Comparison of ENCODE assay signal across 15 cellular contexts in genomic region chr22:38191115-38191514, GRCh38. TPM values are rescaled to one million over a fixed set of nuclear protein-coding genes. Genes with fewer than 3 reads are reported as not detected.
DNase-seq lines count a peak whose midpoint lies in the region; TF ChIP-seq lines count a peak whose summit lies in the region.
"Had no signal": no experiment of that assay in that cellular context is flagged by ENCODE, and none has a peak within 500 bp of the region (broad histone marks: within the 10 kb centered on the region; RNA-seq: fewer than 3 reads in every experiment).

No MANE protein-coding gene starts in this region.

- H3K4me1 ChIP-seq in adipocyte (ENCODE audit: control insufficient read depth, insufficient read depth, low read length) (peaks cover 49% of the 10 kb centered on the region), endodermal cell (ENCODE audit: control insufficient read depth, insufficient read depth, low read length) (no peaks in the 10 kb centered on the region), neuronal stem cell (ENCODE audit: control insufficient read depth in 2 of 2, insufficient read depth in 1 of 2, low read depth in 1 of 2, low read length in 2 of 2) (peaks cover 2 to 3% of the 10 kb centered on the region in 2 donors)

- H3K4me3 ChIP-seq in adipocyte (ENCODE audit: low read length), result peak overlapping the region; percentile 21
- no peak overlapping the region for H3K4me3 ChIP-seq in endodermal cell (ENCODE audit: low read length)
- H3K4me3 ChIP-seq in neuronal stem cell (ENCODE audit: low read length in 2 of 2), result no peak overlapping the region
- H3K4me3 ChIP-seq: BLaER1 treated with 17β-estradiol and CSF1 and Interleukin-3, amounts not matched to agents 10 nM and 100 nM had no signal

- no peaks in the 10 kb centered on the region for H3K9me3 ChIP-seq in adipocyte (ENCODE audit: control insufficient read depth, low read length)
- H3K9me3 ChIP-seq in endodermal cell (ENCODE audit: control insufficient read depth, low read length), result no peaks in the 10 kb centered on the region
- no peaks in the 10 kb centered on the region for H3K9me3 ChIP-seq in neuronal stem cell (replicated peaks in 1 of 2; ENCODE audit: control insufficient read depth in 2 of 2, insufficient read depth in 1 of 2, low read depth in 1 of 2, low read length in 2 of 2)
- H3K9me3 ChIP-seq: BLaER1 treated with 17β-estradiol and CSF1 and Interleukin-3, amounts not matched to agents 10 nM and 100 nM had no signal

- H3K14ac ChIP-seq in neuronal stem cell (ENCODE audit: low read length), result no peak overlapping the region

- H3K9ac ChIP-seq in adipocyte (ENCODE audit: low read length), result no peak overlapping the region
- H3K9ac ChIP-seq in endodermal cell (ENCODE audit: extremely low read depth, low read length, poor library complexity, severe bottlenecking), result no peak overlapping the region
- peak overlapping the region; percentile 16 for H3K9ac ChIP-seq in neuronal stem cell (ENCODE audit: low read depth, low read length, poor library complexity)

- H3K27me3 ChIP-seq in adipocyte (replicated peaks; ENCODE audit: control insufficient read depth, insufficient read depth, low read length) (no peaks in the 10 kb centered on the region), endodermal cell (ENCODE audit: control insufficient read depth, insufficient read depth, low read length, poor library complexity, severe bottlenecking) (no peaks in the 10 kb centered on the region), neuronal stem cell (ENCODE audit: control insufficient read depth in 3 of 3, insufficient read depth in 3 of 3, low read depth in 1 of 3, low read length in 3 of 3) (no peaks in the 10 kb centered on the region)
- H3K27me3 ChIP-seq: BLaER1 treated with 17β-estradiol and CSF1 and Interleukin-3, amounts not matched to agents 10 nM and 100 nM had no signal

- WGBS in endodermal cell (ENCODE audit: insufficient coverage in 1 of 2, insufficient read length in 1 of 2), 2 experiments, result 89 to 90% methylated on average over 13 to 14 of the region's 14 CpGs
- WGBS in neuronal stem cell (ENCODE audit: extremely low coverage in 2 of 2, insufficient read length in 2 of 2, insufficient replicate concordance in 1 of 2), 2 donors, result no CpG with 5 or more reads among the region's 14 CpGs

- DNase-seq in adipocyte (ENCODE audit: low read depth) (no peak), endodermal cell (no peak), neuronal stem cell (ENCODE audit: low spot score) (no peak), Kasumi-1 (lab: John Stamatoyannopoulos, UW) (no peak), cerebellar cortex (ENCODE audit: low spot score) (no peak)
- DNase-seq in stimulated activated CD4-positive, alpha-beta T cell treated with anti-CD3 and anti-CD28 coated beads, Interleukin-1b, Interleukin-23, amount 100 ng/mL, for 48 hours, result no peak
- DNase-seq: Calu3; CD8-positive, alpha-beta T cell; DMS79 treated with DMSO at 0.1 percent for 48 hours; GF-D8; GOT3; H7; HFFc6 had no signal

- no peak for TF ChIP-seq CTCF in endodermal cell (conservative IDR thresholded peaks at IDR 0.05)

- no peak overlapping the region for H2BK15ac ChIP-seq in neuronal stem cell (ENCODE audit: low read length)

- H2BK12ac ChIP-seq in neuronal stem cell (ENCODE audit: low read length), result no peak overlapping the region

- H2AFZ ChIP-seq in neuronal stem cell (ENCODE audit: low read length), result no peak overlapping the region

- H3K4me2 ChIP-seq in neuronal stem cell (ENCODE audit: insufficient read depth, low read length, poor library complexity, severe bottlenecking), result no peak overlapping the region

- peaks cover 24% of the 10 kb centered on the region for H3K27me3 Mint-ChIP-seq in endodermal cell (ENCODE audit: insufficient read depth)

- H3K27ac ChIP-seq in endodermal cell (ENCODE audit: low read depth, low read length) (peak overlapping the region; percentile 38), neuronal stem cell (replicated peaks; ENCODE audit: low read length) (no peak overlapping the region)

- H3K4me3 Mint-ChIP-seq in endodermal cell, result no peak overlapping the region
- H3K4me3 Mint-ChIP-seq: B cell; CD8-positive, alpha-beta T cell had no signal

- H3K9me3 Mint-ChIP-seq in endodermal cell, result peaks cover 8% of the 10 kb centered on the region
- H3K9me3 Mint-ChIP-seq: CD8-positive, alpha-beta T cell; HFFc6 had no signal

- no peak overlapping the region for H2AK5ac ChIP-seq in neuronal stem cell (ENCODE audit: low read depth, low read length)

- H4K91ac ChIP-seq in neuronal stem cell (ENCODE audit: low read depth, low read length, poor library complexity), result no peak overlapping the region

- H3K79me1 ChIP-seq in neuronal stem cell (ENCODE audit: low read depth, low read length), result no peaks in the 10 kb centered on the region

- H3K36me3 ChIP-seq in adipocyte (ENCODE audit: control insufficient read depth, insufficient read depth, low read length, severe bottlenecking), result no peaks in the 10 kb centered on the region
- no peaks in the 10 kb centered on the region for H3K36me3 ChIP-seq in endodermal cell (ENCODE audit: control insufficient read depth, insufficient read depth, low read length)
- no peaks in the 10 kb centered on the region for H3K36me3 ChIP-seq in neuronal stem cell (replicated peaks in 1 of 2; ENCODE audit: control insufficient read depth in 2 of 2, insufficient read depth in 2 of 2, low read length in 2 of 2)
- H3K36me3 ChIP-seq: BLaER1 treated with 17β-estradiol and CSF1 and Interleukin-3, amounts not matched to agents 10 nM and 100 nM had no signal

- H3K27ac Mint-ChIP-seq in endodermal cell, result no peak overlapping the region
- H3K27ac Mint-ChIP-seq: B cell; CD8-positive, alpha-beta T cell had no signal

- H3K23ac ChIP-seq in neuronal stem cell (ENCODE audit: low read depth, low read length, poor library complexity), result no peak overlapping the region

- no peaks in the 10 kb centered on the region for H3K36me3 Mint-ChIP-seq in endodermal cell (ENCODE audit: low read depth)
- H3K36me3 Mint-ChIP-seq: CD8-positive, alpha-beta T cell had no signal

- H2BK5ac ChIP-seq in neuronal stem cell (ENCODE audit: low read length), result peak overlapping the region; percentile 39

- no peak overlapping the region for H3K4ac ChIP-seq in neuronal stem cell (ENCODE audit: low read length)

- H4K8ac ChIP-seq in neuronal stem cell (ENCODE audit: low read depth, low read length), result no peak overlapping the region

- no peak overlapping the region for H2BK120ac ChIP-seq in neuronal stem cell (ENCODE audit: low read depth, low read length)

- H3K18ac ChIP-seq in neuronal stem cell (ENCODE audit: low read length), result no peak overlapping the region

- H3K4me1 Mint-ChIP-seq in endodermal cell, result peaks cover 4% of the 10 kb centered on the region

RNA-seq across cellular contexts. Expression of gene PLA2G6, which starts 9.5 kb away (rescaled TPM):
- 10 to 100 TPM; 60.6 to 60.7 TPM for total RNA-seq in endodermal cell
- 31.7 TPM for polyA plus RNA-seq in endodermal cell (2013, experiment 1 of 2)
- 25.3 TPM for polyA plus RNA-seq in endodermal cell (2013, experiment 2 of 2)
- polyA plus RNA-seq in neuronal stem cell (2013, experiment 1 of 2), result 10.9 TPM
- polyA plus RNA-seq in neuronal stem cell (2013, experiment 2 of 2), result 11.4 TPM

RNA-seq across cellular contexts. Expression of gene MAFF, which starts 10.7 kb away (rescaled TPM):
- total RNA-seq in endodermal cell, result 1 to 10 TPM; 4.7 to 5.5 TPM
- 6.1 TPM for polyA plus RNA-seq in endodermal cell (2013, experiment 1 of 2)
- 5.5 TPM for polyA plus RNA-seq in endodermal cell (2013, experiment 2 of 2)
- 4.0 TPM for polyA plus RNA-seq in neuronal stem cell (2013, experiment 1 of 2)
- 4.3 TPM for polyA plus RNA-seq in neuronal stem cell (2013, experiment 2 of 2)
